ENCODE assay signal across 1 cellular context in the genomic region with DNA sequence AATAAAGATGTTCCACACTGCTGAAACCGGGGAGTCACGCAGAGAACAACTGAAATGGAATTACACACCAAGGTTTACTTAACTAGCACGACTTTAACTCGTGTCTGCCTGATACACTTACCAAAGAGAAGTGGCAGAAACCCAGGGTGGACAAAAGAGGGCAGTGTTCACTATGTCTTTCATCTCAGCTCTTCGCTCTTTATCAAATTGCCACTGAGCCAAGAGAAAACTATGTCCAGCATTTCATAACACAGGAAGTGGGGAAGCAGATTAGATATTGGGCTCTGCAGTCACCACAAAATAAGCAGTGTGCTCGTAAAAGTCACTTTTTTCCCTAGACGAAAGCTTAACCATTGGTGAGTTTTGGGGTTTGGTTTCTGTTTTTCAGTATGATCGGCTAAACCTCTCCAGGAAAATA.
TF ChIP-seq lines count a peak whose summit lies in the region.

No MANE protein-coding gene starts in this region.

TF ChIP-seq in HEK293, 187 proteins besides CTCF, POLR2A, EP300 and RAD21 (continued from another document):
- TF ChIP-seq, protein P1, sequence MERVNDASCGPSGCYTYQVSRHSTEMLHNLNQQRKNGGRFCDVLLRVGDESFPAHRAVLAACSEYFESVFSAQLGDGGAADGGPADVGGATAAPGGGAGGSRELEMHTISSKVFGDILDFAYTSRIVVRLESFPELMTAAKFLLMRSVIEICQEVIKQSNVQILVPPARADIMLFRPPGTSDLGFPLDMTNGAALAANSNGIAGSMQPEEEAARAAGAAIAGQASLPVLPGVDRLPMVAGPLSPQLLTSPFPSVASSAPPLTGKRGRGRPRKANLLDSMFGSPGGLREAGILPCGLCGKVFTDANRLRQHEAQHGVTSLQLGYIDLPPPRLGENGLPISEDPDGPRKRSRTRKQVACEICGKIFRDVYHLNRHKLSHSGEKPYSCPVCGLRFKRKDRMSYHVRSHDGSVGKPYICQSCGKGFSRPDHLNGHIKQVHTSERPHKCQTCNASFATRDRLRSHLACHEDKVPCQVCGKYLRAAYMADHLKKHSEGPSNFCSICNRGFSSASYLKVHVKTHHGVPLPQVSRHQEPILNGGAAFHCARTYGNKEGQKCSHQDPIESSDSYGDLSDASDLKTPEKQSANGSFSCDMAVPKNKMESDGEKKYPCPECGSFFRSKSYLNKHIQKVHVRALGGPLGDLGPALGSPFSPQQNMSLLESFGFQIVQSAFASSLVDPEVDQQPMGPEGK (tag by site-specific recombination; IDR thresholded peaks at IDR 0.05), result no peak
- TF ChIP-seq ZNF530 (tag by site-specific recombination; IDR thresholded peaks at IDR 0.05; ENCODE audit: low read depth), result no peak
- TF ChIP-seq ZNF654 (tag by site-specific recombination; IDR thresholded peaks at IDR 0.05; ENCODE audit: low read depth), result peak; percentile 82
- 0 out of 2 replicates have a peak, but pooled peaks have one; percentile 34 for TF ChIP-seq TRIM28 (IDR thresholded peaks at IDR 0.05; ENCODE audit: borderline replicate concordance, low read length)
- TF ChIP-seq ZEB2 (tag by site-specific recombination; IDR thresholded peaks at IDR 0.05), result 0 out of 2 replicates have a peak, but pooled peaks have one; percentile 43
- TF ChIP-seq ZBTB20 (tag by site-specific recombination; IDR thresholded peaks at IDR 0.05), result no peak
- TF ChIP-seq SETDB1 (IDR thresholded peaks at IDR 0.05; ENCODE audit: insufficient read length, low read length), result no peak
- TF ChIP-seq ZNF16 (tag by site-specific recombination; IDR thresholded peaks at IDR 0.05; ENCODE audit: low read depth), result no peak
- TF ChIP-seq, protein P2, sequence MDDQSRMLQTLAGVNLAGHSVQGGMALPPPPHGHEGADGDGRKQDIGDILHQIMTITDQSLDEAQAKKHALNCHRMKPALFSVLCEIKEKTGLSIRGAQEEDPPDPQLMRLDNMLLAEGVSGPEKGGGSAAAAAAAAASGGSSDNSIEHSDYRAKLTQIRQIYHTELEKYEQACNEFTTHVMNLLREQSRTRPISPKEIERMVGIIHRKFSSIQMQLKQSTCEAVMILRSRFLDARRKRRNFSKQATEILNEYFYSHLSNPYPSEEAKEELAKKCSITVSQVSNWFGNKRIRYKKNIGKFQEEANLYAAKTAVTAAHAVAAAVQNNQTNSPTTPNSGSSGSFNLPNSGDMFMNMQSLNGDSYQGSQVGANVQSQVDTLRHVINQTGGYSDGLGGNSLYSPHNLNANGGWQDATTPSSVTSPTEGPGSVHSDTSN (CRISPR knock-in tag; IDR thresholded peaks at IDR 0.05), result no peak
- peak; percentile 70 for TF ChIP-seq ZBTB17 (tag by site-specific recombination; IDR thresholded peaks at IDR 0.05)
- TF ChIP-seq ZNF791 (tag by site-specific recombination; IDR thresholded peaks at IDR 0.05), result no peak
- no peak for TF ChIP-seq OVOL3 (tag by site-specific recombination; IDR thresholded peaks at IDR 0.05)
- no peak for TF ChIP-seq ZNF623 (tag by site-specific recombination; IDR thresholded peaks at IDR 0.05)
- no peak for TF ChIP-seq ZNF433 (tag by site-specific recombination; IDR thresholded peaks at IDR 0.05; ENCODE audit: low read depth)
- TF ChIP-seq ZFHX2 (tag by site-specific recombination; conservative IDR thresholded peaks at IDR 0.05), result no peak
- no peak for TF ChIP-seq KLF8 (tag by site-specific recombination; IDR thresholded peaks at IDR 0.05)
- TF ChIP-seq, protein P3, sequence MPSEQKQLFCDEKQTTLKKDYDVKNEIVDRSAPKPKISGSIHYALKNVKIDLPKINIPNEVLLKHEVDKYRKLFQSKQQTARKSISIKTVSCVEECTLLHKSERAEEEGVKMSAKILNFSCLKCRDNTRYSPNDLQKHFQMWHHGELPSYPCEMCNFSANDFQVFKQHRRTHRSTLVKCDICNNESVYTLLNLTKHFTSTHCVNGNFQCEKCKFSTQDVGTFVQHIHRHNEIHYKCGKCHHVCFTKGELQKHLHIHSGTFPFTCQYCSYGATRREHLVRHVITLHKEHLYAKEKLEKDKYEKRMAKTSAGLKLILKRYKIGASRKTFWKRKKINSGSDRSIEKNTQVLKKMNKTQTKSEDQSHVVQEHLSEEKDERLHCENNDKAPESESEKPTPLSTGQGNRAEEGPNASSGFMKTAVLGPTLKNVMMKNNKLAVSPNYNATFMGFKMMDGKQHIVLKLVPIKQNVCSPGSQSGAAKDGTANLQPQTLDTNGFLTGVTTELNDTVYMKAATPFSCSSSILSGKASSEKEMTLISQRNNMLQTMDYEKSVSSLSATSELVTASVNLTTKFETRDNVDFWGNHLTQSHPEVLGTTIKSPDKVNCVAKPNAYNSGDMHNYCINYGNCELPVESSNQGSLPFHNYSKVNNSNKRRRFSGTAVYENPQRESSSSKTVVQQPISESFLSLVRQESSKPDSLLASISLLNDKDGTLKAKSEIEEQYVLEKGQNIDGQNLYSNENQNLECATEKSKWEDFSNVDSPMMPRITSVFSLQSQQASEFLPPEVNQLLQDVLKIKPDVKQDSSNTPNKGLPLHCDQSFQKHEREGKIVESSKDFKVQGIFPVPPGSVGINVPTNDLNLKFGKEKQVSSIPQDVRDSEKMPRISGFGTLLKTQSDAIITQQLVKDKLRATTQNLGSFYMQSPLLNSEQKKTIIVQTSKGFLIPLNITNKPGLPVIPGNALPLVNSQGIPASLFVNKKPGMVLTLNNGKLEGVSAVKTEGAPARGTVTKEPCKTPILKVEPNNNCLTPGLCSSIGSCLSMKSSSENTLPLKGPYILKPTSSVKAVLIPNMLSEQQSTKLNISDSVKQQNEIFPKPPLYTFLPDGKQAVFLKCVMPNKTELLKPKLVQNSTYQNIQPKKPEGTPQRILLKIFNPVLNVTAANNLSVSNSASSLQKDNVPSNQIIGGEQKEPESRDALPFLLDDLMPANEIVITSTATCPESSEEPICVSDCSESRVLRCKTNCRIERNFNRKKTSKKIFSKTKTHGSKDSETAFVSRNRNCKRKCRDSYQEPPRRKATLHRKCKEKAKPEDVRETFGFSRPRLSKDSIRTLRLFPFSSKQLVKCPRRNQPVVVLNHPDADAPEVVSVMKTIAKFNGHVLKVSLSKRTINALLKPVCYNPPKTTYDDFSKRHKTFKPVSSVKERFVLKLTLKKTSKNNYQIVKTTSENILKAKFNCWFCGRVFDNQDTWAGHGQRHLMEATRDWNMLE (tag by site-specific recombination; conservative IDR thresholded peaks at IDR 0.05; ENCODE audit: low read depth), result no peak
- TF ChIP-seq PRDM1 (tag by site-specific recombination; IDR thresholded peaks at IDR 0.05), result no peak
- TF ChIP-seq, protein P4, sequence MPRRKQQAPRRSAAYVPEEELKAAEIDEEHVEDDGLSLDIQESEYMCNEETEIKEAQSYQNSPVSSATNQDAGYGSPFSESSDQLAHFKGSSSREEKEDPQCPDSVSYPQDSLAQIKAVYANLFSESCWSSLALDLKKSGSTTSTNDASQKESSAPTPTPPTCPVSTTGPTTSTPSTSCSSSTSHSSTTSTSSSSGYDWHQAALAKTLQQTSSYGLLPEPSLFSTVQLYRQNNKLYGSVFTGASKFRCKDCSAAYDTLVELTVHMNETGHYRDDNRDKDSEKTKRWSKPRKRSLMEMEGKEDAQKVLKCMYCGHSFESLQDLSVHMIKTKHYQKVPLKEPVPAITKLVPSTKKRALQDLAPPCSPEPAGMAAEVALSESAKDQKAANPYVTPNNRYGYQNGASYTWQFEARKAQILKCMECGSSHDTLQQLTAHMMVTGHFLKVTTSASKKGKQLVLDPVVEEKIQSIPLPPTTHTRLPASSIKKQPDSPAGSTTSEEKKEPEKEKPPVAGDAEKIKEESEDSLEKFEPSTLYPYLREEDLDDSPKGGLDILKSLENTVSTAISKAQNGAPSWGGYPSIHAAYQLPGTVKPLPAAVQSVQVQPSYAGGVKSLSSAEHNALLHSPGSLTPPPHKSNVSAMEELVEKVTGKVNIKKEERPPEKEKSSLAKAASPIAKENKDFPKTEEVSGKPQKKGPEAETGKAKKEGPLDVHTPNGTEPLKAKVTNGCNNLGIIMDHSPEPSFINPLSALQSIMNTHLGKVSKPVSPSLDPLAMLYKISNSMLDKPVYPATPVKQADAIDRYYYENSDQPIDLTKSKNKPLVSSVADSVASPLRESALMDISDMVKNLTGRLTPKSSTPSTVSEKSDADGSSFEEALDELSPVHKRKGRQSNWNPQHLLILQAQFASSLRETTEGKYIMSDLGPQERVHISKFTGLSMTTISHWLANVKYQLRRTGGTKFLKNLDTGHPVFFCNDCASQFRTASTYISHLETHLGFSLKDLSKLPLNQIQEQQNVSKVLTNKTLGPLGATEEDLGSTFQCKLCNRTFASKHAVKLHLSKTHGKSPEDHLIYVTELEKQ (tag by site-specific recombination; IDR thresholded peaks at IDR 0.05; ENCODE audit: borderline replicate concordance), result no peak
